11 cellular contexts compared by ENCODE assay signal in the genomic region with DNA sequence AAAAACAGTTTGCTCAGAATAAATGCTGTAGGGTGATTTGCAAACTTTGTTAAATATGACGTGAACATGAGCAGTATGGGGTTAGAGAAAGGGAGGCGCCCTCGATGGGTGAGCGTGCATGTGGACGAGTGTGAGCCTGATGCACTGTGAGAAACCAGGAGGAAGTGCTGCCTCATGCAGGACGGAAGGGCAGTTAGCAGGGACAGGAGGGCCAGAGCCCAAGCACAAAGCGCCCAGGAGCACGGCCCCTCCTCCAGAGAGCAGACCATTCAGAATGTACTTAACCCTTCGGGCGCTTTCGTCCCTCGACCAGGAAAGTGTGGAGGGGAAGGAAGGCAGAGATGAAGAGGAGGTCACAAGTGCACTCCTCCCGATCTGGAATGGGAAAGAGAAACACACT. TPM values are rescaled to one million over a fixed set of nuclear protein-coding genes. Genes with fewer than 3 reads are reported as not detected.
DNase-seq lines count a peak whose midpoint lies in the region; TF ChIP-seq lines count a peak whose summit lies in the region.
"Had no signal": no experiment of that assay in that cellular context is flagged by ENCODE, and none has a peak within 500 bp of the region (broad histone marks: within the 10 kb centered on the region; RNA-seq: fewer than 3 reads in every experiment).

No MANE protein-coding gene starts in this region.

- H3K36me3 ChIP-seq in tibial artery = peaks cover 0 to 65% (median 31%) of the 10 kb centered on the region in 3 donors

- TF ChIP-seq CTCF in retinal pigment epithelial cell (conservative IDR thresholded peaks at IDR 0.05; ENCODE audit: low read depth, low read length) (peak; percentile 30), tibial artery (IDR thresholded peaks at IDR 0.05) (no peak)

- peaks cover 29 to 43% of the 10 kb centered on the region in 2 donors for H3K4me1 Mint-ChIP-seq in immature natural killer cell

- peaks cover 0 to 3% (median 0%) of the 10 kb centered on the region in 3 donors for H3K27me3 Mint-ChIP-seq in immature natural killer cell (ENCODE audit: low read depth in 3 of 3)

- H3K4me3 Mint-ChIP-seq in immature natural killer cell = peak overlapping the region in 4 of 5 donors; percentile 26 to 67 (median 38)

- H3K36me3 Mint-ChIP-seq in immature natural killer cell = peaks cover 11 to 47% (median 27%) of the 10 kb centered on the region in 3 donors

- no peak overlapping the region for H3K27ac ChIP-seq in tibial artery

- intact Hi-C loops in tibial artery (cut with DNase I; ENCODE audit: low total_unique reads) = no loop called here

- H3K4me3 ChIP-seq in retinal pigment epithelial cell (ENCODE audit: low read length) = no peak overlapping the region
- no peak overlapping the region for H3K4me3 ChIP-seq in tibial artery

- DNase-seq in LHCN-M2 (ENCODE audit: low read depth) (peak; percentile 83), dermis blood vessel endothelial cell (peak; percentile 85), immature natural killer cell (peak in 1 of 3 donors; percentile 25), retinal pigment epithelial cell (ENCODE audit: low read depth) (no peak), tibial artery (no peak), NCI-H526 (lab: John Stamatoyannopoulos, UW) (no peak), HK-2 (ENCODE audit: unreplicated experiment) (no peak)
- no peak for DNase-seq in stimulated activated CD8-positive, alpha-beta memory T cell treated with anti-CD3 and anti-CD28 coated beads, Interleukin-4, amount 100 ng/mL, for 48 hours
- DNase-seq: activated CD4-positive, alpha-beta T cell treated with anti-CD3 and anti-CD28 coated beads for 4 hours; left colon; stimulated activated CD4-positive, alpha-beta T cell treated with anti-CD3 and anti-CD28 coated beads, Interleukin-2, amount 100 ng/mL, for 48 hours had no signal

- H3K9me3 ChIP-seq in tibial artery = no peaks in the 10 kb centered on the region

- peak overlapping the region; percentile 59 to 83 (median 78) for H3K27ac Mint-ChIP-seq in immature natural killer cell

- H3K4me1 ChIP-seq in tibial artery = peaks cover 0 to 3% (median 0%) of the 10 kb centered on the region in 4 donors

- no peaks in the 10 kb centered on the region for H3K27me3 ChIP-seq in tibial artery

- no peaks in the 10 kb centered on the region for H3K9me3 Mint-ChIP-seq in immature natural killer cell

RNA-seq across cellular contexts. Expression of a gene that starts 44.9 kb away (rescaled TPM):
- total RNA-seq in LHCN-M2 (2014; rRNA removed) (14.9 and 19.0 TPM in 2 replicates), dermis blood vessel endothelial cell (7.5 and 17.4 TPM in 2 replicates)
- 17.7 TPM for polyA plus RNA-seq in LHCN-M2 (2012)
- 10 to 100 TPM in 1 of 3 donors, 1 to 10 TPM in 2; 2.9 to 22.8 (median 9.1) TPM for polyA plus RNA-seq in immature natural killer cell

RNA-seq across cellular contexts. Expression of a gene that starts 51.2 kb away (rescaled TPM):
- total RNA-seq in LHCN-M2 (2014; rRNA removed) = 31.4 and 38.4 TPM in 2 replicates
- polyA plus RNA-seq in LHCN-M2 (2012) = 24.7 TPM
- 54.6 and 61.4 TPM in 2 replicates for total RNA-seq in dermis blood vessel endothelial cell
- 10 to 100 TPM; 54.6 to 100.0 (median 68.7) TPM for polyA plus RNA-seq in immature natural killer cell

RNA-seq across cellular contexts. Expression of a gene that starts 54.3 kb away (rescaled TPM):
- total RNA-seq in LHCN-M2 (2014; rRNA removed) = 90.2 and 99.1 TPM in 2 replicates
- polyA plus RNA-seq in LHCN-M2 (2012) = 63.1 TPM
- total RNA-seq in dermis blood vessel endothelial cell = 68.9 and 86.0 TPM in 2 replicates
- 10 to 100 TPM; 39.8 to 62.9 (median 40.8) TPM for polyA plus RNA-seq in immature natural killer cell

Comparison
In these comparisons a context has a peak if more than half of its experiments do, and no peak if none do; other contexts are left out.
1. DNase-seq: peak in LHCN-M2 (single experiment) and dermis blood vessel endothelial cell (single experiment); none in retinal pigment epithelial cell (single experiment), tibial artery (0 of 2), stimulated activated CD8-positive, alpha-beta memory T cell treated with anti-CD3 and anti-CD28 coated beads, Interleukin-4, amount 100 ng/mL, for 48 hours (single experiment), NCI-H526 (0 of 2) and HK-2 (single experiment).